ENCODE assay signal across 25 cellular contexts in genomic region chr6:91754691-91755090, GRCh38.
DNase-seq lines count a peak whose midpoint lies in the region; ATAC-seq lines count a peak whose summit lies in the region.
"Had no signal": no experiment of that assay in that cellular context is flagged by ENCODE, and none has a peak within 500 bp of the region (broad histone marks: within the 10 kb centered on the region; RNA-seq: fewer than 3 reads in every experiment).

No MANE protein-coding gene starts in this region.

- no peak for ATAC-seq in GM21717 (IDR thresholded peaks at IDR 0.05; ENCODE audit: unreplicated experiment)
- ATAC-seq: A549; CD8-positive, alpha-beta T cell had no signal

- DNase-seq in Ammon's horn (ENCODE audit: low spot score) (peak; percentile 67), putamen (ENCODE audit: low spot score) (peak; percentile 19)
- DNase-seq in activated CD8-positive, alpha-beta memory T cell treated with anti-CD3 and anti-CD28 coated beads, Interleukin-2, amount 50 U/mL, for 4 hours: no peak
- DNase-seq: 8988T; ACHN; AML-193; BE2C; C1 segment of cervical spinal cord; Caco-2; Calu3; CD4-positive, alpha-beta memory T cell; CD4-positive, alpha-beta T cell; CD4-positive, CD25-positive, alpha-beta regulatory T cell; CD8-positive, alpha-beta memory T cell; CD8-positive, alpha-beta T cell; COR-L47; DMS 273 treated with DMSO at 0.1 percent for 48 hours; DMS153; DMS53; DMS79; DMS79 treated with DMSO at 0.1 percent for 48 hours; DND-41; EL had no signal
